Comparison of ENCODE assay signal across 30 cellular contexts in the genomic region with DNA sequence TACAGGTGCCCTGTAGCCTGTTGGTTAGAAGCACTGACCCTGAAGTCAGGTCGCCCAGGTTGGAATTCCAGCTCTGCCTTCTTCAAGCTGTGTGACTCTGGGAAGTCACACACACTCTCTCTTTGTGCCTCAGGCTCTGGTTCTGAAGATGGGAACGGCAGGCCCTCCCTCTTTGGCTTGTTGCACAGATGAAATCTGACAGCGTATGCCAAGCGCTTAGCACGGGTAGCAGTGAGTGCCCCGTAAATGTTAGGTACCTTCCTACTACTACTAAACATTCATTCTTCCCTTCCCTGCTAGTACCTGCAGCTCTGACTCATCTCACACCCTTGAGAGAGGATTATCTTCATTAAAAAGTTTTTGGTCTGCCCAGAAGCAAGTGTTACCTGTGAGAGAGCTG.
DNase-seq lines count a peak whose midpoint lies in the region; ATAC-seq and TF ChIP-seq lines count a peak whose summit lies in the region.
"Had no signal": no experiment of that assay in that cellular context is flagged by ENCODE, and none has a peak within 500 bp of the region (broad histone marks: within the 10 kb centered on the region; RNA-seq: fewer than 3 reads in every experiment).

No MANE protein-coding gene starts in this region.

- peaks cover 37% of the 10 kb centered on the region for H3K36me3 Mint-ChIP-seq in nephron progenitor cell (ENCODE audit: low read depth)
- H3K36me3 Mint-ChIP-seq: natural killer cell, T-cell had no signal

- ATAC-seq in right cardiac atrium, result no peak
- ATAC-seq in left cardiac atrium, result no peak
- ATAC-seq in HG03045 (IDR thresholded peaks at IDR 0.05; ENCODE audit: unreplicated experiment), result no peak
- ATAC-seq: activated T-cell treated with anti-CD3 and anti-CD28 coated beads, Interleukin-2, amount 50 U/mL, for 4 hours; GM12878; left lung; natural killer cell; PC-3; stimulated activated naive CD8-positive, alpha-beta T cell treated with anti-CD3 and anti-CD28 coated beads, Interleukin-15, amount 100 ng/mL, for 72 hours; T-cell had no signal

- H3K27me3 Mint-ChIP-seq in nephron progenitor cell (ENCODE audit: low read depth, poor library complexity), result no peaks in the 10 kb centered on the region
- H3K27me3 Mint-ChIP-seq: dendritic cell treated with granulocyte-macrophage colony-stimulating factor and Interleukin-4, amounts not matched to agents 40 ng/mL and 50 ng/mL, for 4 days; stimulated activated naive CD8-positive, alpha-beta T cell treated with anti-CD3 and anti-CD28 coated beads, Interleukin-15, amount 100 ng/mL, for 72 hours had no signal

- no peaks in the 10 kb centered on the region for H3K36me3 ChIP-seq in ovary
- H3K36me3 ChIP-seq: adrenal gland, left lung, SJCRH30, upper lobe of left lung had no signal

- H3K27ac Mint-ChIP-seq in nephron progenitor cell, result peak overlapping the region; percentile 33
- H3K27ac Mint-ChIP-seq: dendritic cell treated with granulocyte-macrophage colony-stimulating factor and Interleukin-4, amounts not matched to agents 40 ng/mL and 50 ng/mL, for 4 days; natural killer cell; T-cell had no signal

- no peak for TF ChIP-seq EP300 in ovary (IDR thresholded peaks at IDR 0.05)

- H3K4me1 ChIP-seq in right cardiac atrium (ENCODE audit: control insufficient read depth, insufficient read depth, low read length), result peaks cover 8% of the 10 kb centered on the region
- H3K4me1 ChIP-seq in ovary (ENCODE audit: insufficient read depth), result peaks cover 20% of the 10 kb centered on the region

- H3K27me3 ChIP-seq in right cardiac atrium (ENCODE audit: control insufficient read depth, insufficient read depth), result no peaks in the 10 kb centered on the region
- H3K27me3 ChIP-seq in ovary, result no peaks in the 10 kb centered on the region
- H3K27me3 ChIP-seq: adrenal gland, BLaER1, left lung, SJCRH30, upper lobe of left lung had no signal

- intact Hi-C loops in right cardiac atrium (cut with DNase I), result loop anchor here in 1 of 4 donors (10.0 kb wide), 1 partner anchor 346 kb away; no protein-coding TSS in a partner anchor
- intact Hi-C loops in left cardiac atrium (cut with DNase I), result loop anchor here in 1 of 2 donors (5.0 kb wide), 1 partner anchor 39 kb away; no protein-coding TSS in a partner anchor
- intact Hi-C loops in ovary (cut with DNase I), result loop anchor here in 1 of 4 donors (10.0 kb wide), 1 partner anchor 206 kb away; no protein-coding TSS in a partner anchor

- no peak for DNase-seq in right cardiac atrium
- no peak for DNase-seq in left cardiac atrium
- no peak for DNase-seq in coronary artery (ENCODE audit: low spot score)
- no peak for DNase-seq in nephron progenitor cell
- no peak for DNase-seq in NCI-H2029 (lab: John Stamatoyannopoulos, UW)
- DNase-seq in ovary, result no peak
- DNase-seq in activated T-cell treated with anti-CD3 and anti-CD28 coated beads, Interleukin-2, amount 50 U/mL, for 1 hour, result no peak
- DNase-seq: activated naive CD4-positive, alpha-beta T cell treated with Interleukin-2 at 50 U/mL for 16 hours; activated T-cell treated with anti-CD3 and anti-CD28 coated beads, Interleukin-2, amount 50 U/mL, for 4 hours; adrenal gland; COR-L47; DND-41; GOT3; Kasumi-1; left lung; midbrain; natural killer cell; NCI-H1694; NCI-H2171; NCI-H524; PC-3; SJCRH30; stimulated activated CD4-positive, alpha-beta T cell treated with anti-CD3 and anti-CD28 coated beads, Interleukin-15, amount 100 ng/mL, for 24 hours; stimulated activated naive CD8-positive, alpha-beta T cell treated with anti-CD3 and anti-CD28 coated beads, Interleukin-15, amount 100 ng/mL, for 72 hours; T-cell; upper lobe of left lung had no signal

- peak overlapping the region; percentile 42 for H3K27ac ChIP-seq in right cardiac atrium (ENCODE audit: low read length)
- peak overlapping the region; percentile 21 to 52 for H3K27ac ChIP-seq in coronary artery
- no peak overlapping the region for H3K27ac ChIP-seq in ovary
- H3K27ac ChIP-seq: adrenal gland, BLaER1, left lung, SJCRH30, upper lobe of left lung had no signal

- H3K4me1 Mint-ChIP-seq in nephron progenitor cell, result peaks cover 46% of the 10 kb centered on the region

- whole genome bisulfite sequencing in right cardiac atrium, result 74% methylated on average over 6 of the region's 6 CpGs
- WGBS in ovary, 3 donors, result 80 to 92% (median 90%) methylated on average over 6 of the region's 6 CpGs

- no peak overlapping the region for H3K4me3 Mint-ChIP-seq in nephron progenitor cell
- H3K4me3 Mint-ChIP-seq: activated T-cell treated with anti-CD3 and anti-CD28 coated beads, Interleukin-2, amount 50 U/mL, for 4 hours; dendritic cell treated with granulocyte-macrophage colony-stimulating factor and Interleukin-4, amounts not matched to agents 40 ng/mL and 50 ng/mL, for 4 days; natural killer cell; stimulated activated naive CD8-positive, alpha-beta T cell treated with anti-CD3 and anti-CD28 coated beads, Interleukin-15, amount 100 ng/mL, for 72 hours; T-cell had no signal

- H3K9me3 ChIP-seq in right cardiac atrium (ENCODE audit: control insufficient read depth, low read length) (no peaks in the 10 kb centered on the region), ovary (no peaks in the 10 kb centered on the region)
- H3K9me3 ChIP-seq: adrenal gland, left lung, SJCRH30, upper lobe of left lung had no signal

- no peak for TF ChIP-seq POLR2A in ovary (IDR thresholded peaks at IDR 0.05)

- H3K4me3 ChIP-seq in right cardiac atrium (ENCODE audit: low read length) (no peak overlapping the region), coronary artery (no peak overlapping the region), ovary (no peak overlapping the region)
- H3K4me3 ChIP-seq: adrenal gland, BLaER1, GM12878, left lung, SJCRH30, upper lobe of left lung had no signal

- no peak for TF ChIP-seq CTCF in coronary artery (IDR thresholded peaks at IDR 0.05)
- TF ChIP-seq CTCF in nephron progenitor cell (IDR thresholded peaks at IDR 0.05), result no peak
- TF ChIP-seq CTCF in ovary (IDR thresholded peaks at IDR 0.05), result no peak

- H3K9me3 Mint-ChIP-seq in nephron progenitor cell, result peaks cover 14% of the 10 kb centered on the region
- H3K9me3 Mint-ChIP-seq: activated T-cell treated with anti-CD3 and anti-CD28 coated beads, Interleukin-2, amount 50 U/mL, for 4 hours; natural killer cell had no signal

Comparison
In these comparisons a context has a peak if more than half of its experiments do, and no peak if none do; other contexts are left out.
1. H3K27ac ChIP-seq: peak in right cardiac atrium (single experiment) and coronary artery (2 of 2); none in ovary (0 of 2).